2 cellular contexts compared by ENCODE assay signal in genomic region chr1:222995230-222995580, GRCh38.
TF ChIP-seq lines count a peak whose summit lies in the region.

No MANE protein-coding gene starts in this region.

TF ChIP-seq in liver, 16 proteins besides CTCF, POLR2A, EP300 and RAD21 (continued from another document):
- TF ChIP-seq REST (IDR thresholded peaks at IDR 0.05) (no peak), FOXA2 (IDR thresholded peaks at IDR 0.05) (no peak), EGR1 (IDR thresholded peaks at IDR 0.05; ENCODE audit: low read depth in 2 of 2) (no peak), FOXA1 (IDR thresholded peaks at IDR 0.05) (no peak), HNF4G (IDR thresholded peaks at IDR 0.05) (no peak), GABPA (IDR thresholded peaks at IDR 0.05 in 1 of 2, conservative IDR thresholded peaks at IDR 0.05 in 1 of 2) (no peak), YY1 (IDR thresholded peaks at IDR 0.05) (no peak)
TF ChIP-seq in liver: peak in this region for 3.

TF ChIP-seq in HepG2, 621 proteins besides CTCF, POLR2A, EP300 and RAD21 (continued from another document):
- no peak for TF ChIP-seq HMGXB3 (CRISPR knock-in tag; IDR thresholded peaks at IDR 0.05; ENCODE audit: borderline replicate concordance)
- TF ChIP-seq BORCS8-MEF2B (CRISPR knock-in tag; IDR thresholded peaks at IDR 0.05) = no peak
- no peak for TF ChIP-seq ZNF256 (CRISPR knock-in tag; conservative IDR thresholded peaks at IDR 0.05)
- TF ChIP-seq CHD4 (IDR thresholded peaks at IDR 0.05; ENCODE audit: borderline replicate concordance, low read length) = no peak
- no peak for TF ChIP-seq HDAC1 (CRISPR knock-in tag; IDR thresholded peaks at IDR 0.05)
- TF ChIP-seq ZNF335 (CRISPR knock-in tag; IDR thresholded peaks at IDR 0.05) = no peak
- TF ChIP-seq ZNF121 (CRISPR knock-in tag; IDR thresholded peaks at IDR 0.05) = no peak
- no peak for TF ChIP-seq ZNF75D (CRISPR knock-in tag; IDR thresholded peaks at IDR 0.05; ENCODE audit: borderline replicate concordance)
- no peak for TF ChIP-seq DZIP1 (CRISPR knock-in tag; IDR thresholded peaks at IDR 0.05)
- TF ChIP-seq GATAD1 (CRISPR knock-in tag; IDR thresholded peaks at IDR 0.05) = no peak
- TF ChIP-seq ZNF512 (CRISPR knock-in tag; IDR thresholded peaks at IDR 0.05) = no peak
- no peak for TF ChIP-seq TBL1XR1 (IDR thresholded peaks at IDR 0.05; ENCODE audit: borderline replicate concordance, low read length, partially characterized antibody)
- no peak for TF ChIP-seq CCDC6 (CRISPR knock-in tag; IDR thresholded peaks at IDR 0.05)
- no peak for TF ChIP-seq ZNF704 (CRISPR knock-in tag; IDR thresholded peaks at IDR 0.05; ENCODE audit: borderline replicate concordance)
- TF ChIP-seq ZNF570 (CRISPR knock-in tag; IDR thresholded peaks at IDR 0.05; ENCODE audit: borderline replicate concordance) = no peak
- no peak for TF ChIP-seq ATAD3A (CRISPR knock-in tag; IDR thresholded peaks at IDR 0.05)
- no peak for TF ChIP-seq ZNF207 (IDR thresholded peaks at IDR 0.05; ENCODE audit: borderline replicate concordance)
TF ChIP-seq in HepG2: peak in this region for 0.
